ENCODE assay signal across 15 cellular contexts in genomic region chr15:59825926-59826325, GRCh38.
A peak's percentile ranks its signal among the peaks of the same experiment; 100 is the strongest.
DNase-seq lines count a peak whose midpoint lies in the region; ATAC-seq and TF ChIP-seq lines count a peak whose summit lies in the region.
"Had no signal": no experiment of that assay in that cellular context is flagged by ENCODE, and none has a peak within 500 bp of the region (broad histone marks: within the 10 kb centered on the region; RNA-seq: fewer than 3 reads in every experiment).

No MANE protein-coding gene starts in this region.

- H3K4me3 ChIP-seq in lung = no peak overlapping the region
- H3K4me3 ChIP-seq: BLaER1 had no signal

- no peak for TF ChIP-seq CTCF in lung (IDR thresholded peaks at IDR 0.05; ENCODE audit: control extremely low read depth, extremely low read depth)

- H3K9me3 ChIP-seq in lung (ENCODE audit: control insufficient read depth in 2 of 2, insufficient read depth in 1 of 2, low read length in 1 of 2) = peaks cover 0 to 2% of the 10 kb centered on the region in 2 donors
- H3K9me3 ChIP-seq: BLaER1 had no signal

- no peaks in the 10 kb centered on the region for H3K27me3 ChIP-seq in lung (ENCODE audit: control insufficient read depth, insufficient read depth)
- H3K27me3 ChIP-seq: BLaER1 had no signal

- H3K36me3 ChIP-seq in lung (ENCODE audit: control insufficient read depth in 2 of 2, insufficient read depth in 2 of 2, low read length in 2 of 2) = no peaks in the 10 kb centered on the region
- H3K36me3 ChIP-seq: BLaER1 had no signal

- no peaks in the 10 kb centered on the region for H3K4me1 ChIP-seq in lung (ENCODE audit: control insufficient read depth in 2 of 2, insufficient read depth in 2 of 2, low read length in 2 of 2)
- H3K4me1 ChIP-seq: BLaER1 had no signal

- DNase-seq in ELR (ENCODE audit: low read depth) (peak; percentile 4), NCI-H69 (lab: John Stamatoyannopoulos, UW) (peak; percentile 52), astrocyte of the hippocampus (ENCODE audit: low read depth, low spot score) (peak; percentile 2), lung (ENCODE audit: low spot score) (peak; percentile 11), occipital lobe (lab: John Stamatoyannopoulos, UW) (no peak), activated gamma-delta T cell treated with Interleukin-2 at 50 U/mL for 16 hours (no peak)
- DNase-seq: CD4-positive, alpha-beta memory T cell; HFFc6; MV-4-11; NCI-H1694 treated with DMSO at 0.1 percent for 48 hours; NCI-H2107; NCI-H510A treated with DMSO at 0.1 percent for 48 hours had no signal

- no peak for ATAC-seq in lung (ENCODE audit: insufficient read depth, low FRiP score)
- no peak for ATAC-seq in GM19467 (IDR thresholded peaks at IDR 0.05; ENCODE audit: unreplicated experiment)
- ATAC-seq in HG02970 (IDR thresholded peaks at IDR 0.05; ENCODE audit: low FRiP score, unreplicated experiment) = no peak

- no peak overlapping the region for H3K27ac ChIP-seq in lung (ENCODE audit: low read depth in 1 of 2, low read length in 1 of 2)
- H3K27ac ChIP-seq: BLaER1 had no signal

- WGBS in lung, 2 donors = 61 to 76% methylated on average over 6 of the region's 6 CpGs

Comparison
In these comparisons a context has a peak if more than half of its experiments do, and no peak if none do; other contexts are left out.
1. DNase-seq: peak in ELR (single experiment), NCI-H69 (single experiment), astrocyte of the hippocampus (single experiment) and lung (single experiment); none in occipital lobe (single experiment) and activated gamma-delta T cell treated with Interleukin-2 at 50 U/mL for 16 hours (single experiment).